In genomic region chr6:113856011-113856551, GRCh38 we compare ENCODE assay signal across 8 cellular contexts. TPM values are rescaled to one million over a fixed set of nuclear protein-coding genes. Genes with fewer than 3 reads are reported as not detected.
DNase-seq lines count a peak whose midpoint lies in the region; ATAC-seq and TF ChIP-seq lines count a peak whose summit lies in the region.

No MANE protein-coding gene starts in this region.

- peak overlapping the region; percentile 100 for H3K9ac ChIP-seq in SK-N-SH
- no peak overlapping the region for H3K9ac ChIP-seq in neuronal stem cell (ENCODE audit: low read depth, low read length, poor library complexity)

- no peak overlapping the region for H3K4me3 Mint-ChIP-seq in chondrocyte (ENCODE audit: unreplicated experiment)

- no peaks in the 10 kb centered on the region for H3K27me3 Mint-ChIP-seq in chondrocyte (ENCODE audit: low read depth)

- intact Hi-C loops in sciatic nerve (cut with DNase I), result no loop called here

- H2AK5ac ChIP-seq in neuronal stem cell (ENCODE audit: low read depth, low read length), result no peak overlapping the region

- CTCF ChIA-PET in SK-N-SH (lab: Yijun Ruan, JAX), result interaction anchor here (1.3 to 2.5 kb wide), 2 partner anchors 183 to 245 kb away, joined by 3 to 7 read pairs; no protein-coding TSS in a partner anchor

- no peak overlapping the region for H4K8ac ChIP-seq in neuronal stem cell (ENCODE audit: low read depth, low read length)

- H3K4ac ChIP-seq in neuronal stem cell (ENCODE audit: low read length), result no peak overlapping the region

- peaks cover 16% of the 10 kb centered on the region for H3K36me3 Mint-ChIP-seq in chondrocyte (ENCODE audit: low read depth)

- H2BK15ac ChIP-seq in neuronal stem cell (ENCODE audit: low read length), result no peak overlapping the region

- H3K14ac ChIP-seq in neuronal stem cell (ENCODE audit: low read length), result no peak overlapping the region

- peaks cover 57% of the 10 kb centered on the region for H3K79me2 ChIP-seq in SK-N-SH (ENCODE audit: insufficient read depth)

- no peak overlapping the region for H3K27ac Mint-ChIP-seq in chondrocyte (ENCODE audit: unreplicated experiment)

- POLR2A ChIA-PET in SK-N-SH (lab: Yijun Ruan, JAX), result interaction anchor here (1.1 to 1.7 kb wide), 2 partner anchors 225 to 496 kb away, joined by 5 to 6 read pairs; no protein-coding TSS in a partner anchor

- H3F3A ChIP-seq in SK-N-SH (replicated peaks; ENCODE audit: insufficient read depth), result peaks cover 42% of the 10 kb centered on the region

- peaks cover 0 to 14% of the 10 kb centered on the region in 2 experiments; a peak in 2 of 4 replicates for H3K4me1 ChIP-seq in SK-N-SH (ENCODE audit: control insufficient read depth in 1 of 2, insufficient read depth in 2 of 2, low read depth in 1 of 2, low read length in 1 of 2)
- H3K4me1 ChIP-seq in neuronal stem cell (ENCODE audit: control insufficient read depth in 2 of 2, insufficient read depth in 1 of 2, low read depth in 1 of 2, low read length in 2 of 2), result peaks cover 0 to 4% of the 10 kb centered on the region in 2 donors

- no peak for TF ChIP-seq CTCF in SK-N-SH (IDR thresholded peaks at IDR 0.05)
- TF ChIP-seq CTCF in fibroblast of the aortic adventitia (IDR thresholded peaks at IDR 0.05; ENCODE audit: insufficient read depth, low read length), result no peak
- no peak for TF ChIP-seq CTCF in chondrocyte (IDR thresholded peaks at IDR 0.05)

- peak overlapping the region; percentile 99 to 100 for H3K4me3 ChIP-seq in SK-N-SH (ENCODE audit: low read depth in 2 of 2, low read length in 1 of 2)
- H3K4me3 ChIP-seq in fibroblast of the aortic adventitia (ENCODE audit: low read depth, low read length), result peak overlapping the region; percentile 97
- peak overlapping the region; percentile 71 to 94 for H3K4me3 ChIP-seq in neuronal stem cell (ENCODE audit: low read length in 2 of 2)

- H4K91ac ChIP-seq in neuronal stem cell (ENCODE audit: low read depth, low read length, poor library complexity), result no peak overlapping the region

- H3K9me3 Mint-ChIP-seq in chondrocyte (ENCODE audit: low read depth), result no peaks in the 10 kb centered on the region

- H3K9me3 ChIP-seq in SK-N-SH (no peaks in the 10 kb centered on the region), neuronal stem cell (replicated peaks in 1 of 2; ENCODE audit: control insufficient read depth in 2 of 2, insufficient read depth in 1 of 2, low read depth in 1 of 2, low read length in 2 of 2) (no peaks in the 10 kb centered on the region)

- peaks cover 2% of the 10 kb centered on the region for H3K79me1 ChIP-seq in neuronal stem cell (ENCODE audit: low read depth, low read length)

- H2AFZ ChIP-seq in SK-N-SH (ENCODE audit: low read depth), result peak overlapping the region; percentile 60
- H2AFZ ChIP-seq in neuronal stem cell (ENCODE audit: low read length), result no peak overlapping the region

- no peak for TF ChIP-seq EP300 in SK-N-SH (IDR thresholded peaks at IDR 0.05; ENCODE audit: borderline replicate concordance in 1 of 2, low read depth in 1 of 2, low read length in 1 of 2)

- no peaks in the 10 kb centered on the region for H3K27me3 ChIP-seq in SK-N-SH (ENCODE audit: insufficient read depth)
- H3K27me3 ChIP-seq in neuronal stem cell (ENCODE audit: control insufficient read depth in 3 of 3, insufficient read depth in 3 of 3, low read depth in 1 of 3, low read length in 3 of 3), result no peaks in the 10 kb centered on the region

- WGBS in SK-N-SH (ENCODE audit: low lambda C conversion rate), result 3% methylated on average over 20 of the region's 20 CpGs
- WGBS in neuronal stem cell (ENCODE audit: extremely low coverage in 2 of 2, insufficient read length in 2 of 2, insufficient replicate concordance in 1 of 2), 2 donors, result no CpG with 5 or more reads among the region's 20 CpGs

- no peak overlapping the region for H3K23ac ChIP-seq in neuronal stem cell (ENCODE audit: low read depth, low read length, poor library complexity)

- TF ChIP-seq RAD21 in SK-N-SH (IDR thresholded peaks at IDR 0.05; ENCODE audit: low read length), result no peak

- peaks cover 35% of the 10 kb centered on the region for H3K4me1 Mint-ChIP-seq in chondrocyte (ENCODE audit: low read depth)

- H4K20me1 ChIP-seq in SK-N-SH (ENCODE audit: insufficient read depth), result peaks cover 12% of the 10 kb centered on the region

- no peak overlapping the region for H2BK12ac ChIP-seq in neuronal stem cell (ENCODE audit: low read length)

- no peak overlapping the region for H3K18ac ChIP-seq in neuronal stem cell (ENCODE audit: low read length)

- H2BK120ac ChIP-seq in neuronal stem cell (ENCODE audit: low read depth, low read length), result no peak overlapping the region

- H3K36me3 ChIP-seq in SK-N-SH (replicated peaks in 1 of 2; ENCODE audit: control insufficient read depth in 1 of 2, insufficient read depth in 2 of 2, low read length in 1 of 2), result peaks cover 8 to 14% of the 10 kb centered on the region in 2 experiments
- H3K36me3 ChIP-seq in neuronal stem cell (replicated peaks in 1 of 2; ENCODE audit: control insufficient read depth in 2 of 2, insufficient read depth in 2 of 2, low read length in 2 of 2), result peaks cover 0 to 14% of the 10 kb centered on the region in 2 donors

- no peak overlapping the region for H2BK5ac ChIP-seq in neuronal stem cell (ENCODE audit: low read length)

- H3K27ac ChIP-seq in SK-N-SH (ENCODE audit: low read depth in 2 of 2, low read length in 1 of 2) (peak overlapping the region; percentile 99), neuronal stem cell (replicated peaks; ENCODE audit: low read length) (peak overlapping the region; percentile 38)

- peak overlapping the region; percentile 91 for H3K4me2 ChIP-seq in SK-N-SH
- peak overlapping the region; percentile 90 for H3K4me2 ChIP-seq in neuronal stem cell (ENCODE audit: insufficient read depth, low read length, poor library complexity, severe bottlenecking)

- H3K9me2 ChIP-seq in SK-N-SH, result no peaks in the 10 kb centered on the region

- peak; percentile 72 for DNase-seq in DMS153 treated with DMSO at 0.1 percent for 48 hours (lab: John Stamatoyannopoulos, UW; ENCODE audit: unreplicated experiment)
- DNase-seq in LHCN-M2 (ENCODE audit: low read depth), result peak; percentile 62
- DNase-seq in SK-N-SH, result peak; percentile 22
- peak; percentile 68 for DNase-seq in fibroblast of the aortic adventitia (ENCODE audit: low read depth)
- DNase-seq in neuronal stem cell (ENCODE audit: low spot score), result peak; percentile 39
- DNase-seq in sciatic nerve (ENCODE audit: low spot score), result no peak
- DNase-seq in chondrocyte (ENCODE audit: low spot score), result no peak

- no peak for ATAC-seq in HG03342 (IDR thresholded peaks at IDR 0.05; ENCODE audit: unreplicated experiment)
- ATAC-seq in sciatic nerve, result no peak

TF ChIP-seq in SK-N-SH, 30 proteins besides CTCF, POLR2A, EP300 and RAD21 (continues in another document):
- TF ChIP-seq MAX (IDR thresholded peaks at IDR 0.05; ENCODE audit: low read depth) (no peak), NRF1 (IDR thresholded peaks at IDR 0.05; ENCODE audit: low read depth, low read length) (peak; percentile 14; the same call in 1 of the 2 replicates), EZH2phosphoT487 (IDR thresholded peaks at IDR 0.05; ENCODE audit: borderline replicate concordance, low read depth) (no peak), MXI1 (IDR thresholded peaks at IDR 0.05; ENCODE audit: low read depth, low read length) (peak; percentile 40), REST (IDR thresholded peaks at IDR 0.05; ENCODE audit: low read depth, low read length) (no peak)
- TF ChIP-seq, protein P1, sequence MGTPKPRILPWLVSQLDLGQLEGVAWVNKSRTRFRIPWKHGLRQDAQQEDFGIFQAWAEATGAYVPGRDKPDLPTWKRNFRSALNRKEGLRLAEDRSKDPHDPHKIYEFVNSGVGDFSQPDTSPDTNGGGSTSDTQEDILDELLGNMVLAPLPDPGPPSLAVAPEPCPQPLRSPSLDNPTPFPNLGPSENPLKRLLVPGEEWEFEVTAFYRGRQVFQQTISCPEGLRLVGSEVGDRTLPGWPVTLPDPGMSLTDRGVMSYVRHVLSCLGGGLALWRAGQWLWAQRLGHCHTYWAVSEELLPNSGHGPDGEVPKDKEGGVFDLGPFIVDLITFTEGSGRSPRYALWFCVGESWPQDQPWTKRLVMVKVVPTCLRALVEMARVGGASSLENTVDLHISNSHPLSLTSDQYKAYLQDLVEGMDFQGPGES (IDR thresholded peaks at IDR 0.05; ENCODE audit: low read depth, low read length), result no peak

RNA-seq across cellular contexts. Expression of gene MARCKS, which starts 1.1 kb away (rescaled TPM):
- total RNA-seq in LHCN-M2 (2014; rRNA removed) (95.0 and 98.7 TPM in 2 replicates), fibroblast of the aortic adventitia (ENCODE audit: low replicate concordance) (122 and 144 TPM in 2 replicates), sciatic nerve (199 TPM), chondrocyte (256 to 322 TPM (median 257 TPM) in 3 replicates)
- polyA plus RNA-seq in LHCN-M2 (2012), result 85.7 TPM
- 54.4 and 61.4 TPM in 2 replicates for polyA plus RNA-seq in SK-N-SH (2012; rRNA removed)
- 60.1 and 82.6 TPM in 2 replicates for polyA plus RNA-seq in SK-N-SH (2012; cell fraction: cytosol; rRNA removed)
- polyA plus RNA-seq in SK-N-SH (2012; cell fraction: nucleus; rRNA removed), result 47.3 and 49.0 TPM in 2 replicates
- 125 TPM for polyA plus RNA-seq in neuronal stem cell (2013, experiment 1 of 2)
- 129 TPM for polyA plus RNA-seq in neuronal stem cell (2013, experiment 2 of 2)

Comparison
In these comparisons a context has a peak if more than half of its experiments do, and no peak if none do; other contexts are left out.
1. DNase-seq: peak in DMS153 treated with DMSO at 0.1 percent for 48 hours (single experiment), LHCN-M2 (single experiment), SK-N-SH (single experiment), fibroblast of the aortic adventitia (single experiment) and neuronal stem cell (single experiment); none in sciatic nerve (single experiment) and chondrocyte (single experiment).
2. Peak in every context shown above with its lines, with median percentiles within 50 percentile points of each other: H3K4me3 ChIP-seq.